In the genomic region with DNA sequence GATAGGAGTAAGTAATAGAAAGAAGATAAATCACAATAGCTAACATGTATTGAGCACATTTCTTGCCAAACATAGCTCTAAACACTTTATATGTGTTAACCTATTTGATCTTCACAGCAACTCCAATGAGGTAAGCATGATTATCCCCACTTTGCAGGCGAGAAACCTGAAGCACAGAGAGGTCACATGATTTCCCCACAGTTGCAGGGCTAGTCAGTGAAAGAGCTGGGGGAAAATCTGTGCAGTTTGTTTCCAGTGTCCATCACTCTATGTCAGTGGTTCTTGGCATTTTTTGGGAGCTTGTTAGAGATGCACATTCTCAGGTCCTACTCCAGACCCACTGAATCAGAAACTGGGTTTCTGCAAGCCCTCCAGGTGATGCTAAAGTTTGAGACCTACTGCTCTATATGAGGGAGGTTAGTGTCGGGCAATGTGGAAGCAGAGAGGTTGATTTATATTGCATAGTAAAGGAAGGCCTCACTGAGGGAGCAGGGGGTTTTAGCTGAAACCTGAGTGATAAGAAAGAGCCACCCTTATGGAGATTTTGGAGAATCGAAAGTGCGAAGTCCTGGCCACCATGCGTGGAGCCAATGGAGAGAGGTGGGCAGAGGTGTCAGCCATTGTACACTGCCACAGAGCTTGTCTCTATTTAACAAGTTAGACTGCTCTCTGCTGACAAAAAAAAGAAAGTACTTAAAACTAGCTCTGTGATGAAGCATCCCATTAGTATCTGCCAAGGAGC, we compare ENCODE assay signal across 8 cellular contexts. TPM values are rescaled to one million over a fixed set of nuclear protein-coding genes. Genes with fewer than 3 reads are reported as not detected.
DNase-seq lines count a peak whose midpoint lies in the region; ATAC-seq and FAIRE-seq lines count a peak whose summit lies in the region.

No MANE protein-coding gene starts in this region.

- in situ Hi-C loops in HAP-1 (cut with MboI; ENCODE audit: low sequenced_read_pairs), result no loop called here

- H3K36me3 ChIP-seq in HAP-1 (replicated peaks), result peaks cover 22% of the 10 kb centered on the region

- peak overlapping the region; percentile 1 for H3K27ac Mint-ChIP-seq in T-helper 2 cell treated with Interferon-gamma antibody and Interleukin-4, amounts not matched to agents 5 μg/mL and 100 μg/mL, for 36 hours
- H3K27ac Mint-ChIP-seq in immature natural killer cell, result peak overlapping the region; percentile 65 to 89 (median 78)

- H3K4me3 ChIP-seq in HAP-1, result no peak overlapping the region

- H3K36me3 Mint-ChIP-seq in T-helper 2 cell treated with Interferon-gamma antibody and Interleukin-4, amounts not matched to agents 5 μg/mL and 100 μg/mL, for 36 hours (ENCODE audit: low read depth), result no peaks in the 10 kb centered on the region
- H3K36me3 Mint-ChIP-seq in immature natural killer cell, result no peaks in the 10 kb centered on the region

- no peaks in the 10 kb centered on the region for H3K27me3 Mint-ChIP-seq in T-helper 2 cell treated with Interferon-gamma antibody and Interleukin-4, amounts not matched to agents 5 μg/mL and 100 μg/mL, for 36 hours (ENCODE audit: low read depth)
- peaks cover 1 to 6% (median 3%) of the 10 kb centered on the region in 3 donors for H3K27me3 Mint-ChIP-seq in immature natural killer cell (ENCODE audit: low read depth in 3 of 3)

- FAIRE-seq in frontal cortex (lab: Jason Lieb, UNC), result no peak

- no peaks in the 10 kb centered on the region for H3K9me3 Mint-ChIP-seq in T-helper 2 cell treated with Interferon-gamma antibody and Interleukin-4, amounts not matched to agents 5 μg/mL and 100 μg/mL, for 36 hours
- no peaks in the 10 kb centered on the region for H3K9me3 Mint-ChIP-seq in immature natural killer cell

- ATAC-seq in GM18519 (IDR thresholded peaks at IDR 0.05; ENCODE audit: low FRiP score, unreplicated experiment) (peak; percentile 57), HG02981 (IDR thresholded peaks at IDR 0.05; ENCODE audit: unreplicated experiment) (peak; percentile 72)

- peaks cover 7% of the 10 kb centered on the region for H3K4me1 Mint-ChIP-seq in T-helper 2 cell treated with Interferon-gamma antibody and Interleukin-4, amounts not matched to agents 5 μg/mL and 100 μg/mL, for 36 hours (ENCODE audit: low read depth)
- peaks cover 12 to 14% of the 10 kb centered on the region in 2 donors for H3K4me1 Mint-ChIP-seq in immature natural killer cell

- H3K4me1 ChIP-seq in HAP-1, result no peaks in the 10 kb centered on the region

- H3K27me3 ChIP-seq in HAP-1 (ENCODE audit: low read depth), result no peaks in the 10 kb centered on the region

- DNase-seq in AG08395 (ENCODE audit: low spot score) (peak; percentile 36), immature natural killer cell (peak; percentile 30 to 62 (median 48)), HAP-1 (ENCODE audit: low spot score in 2 of 2) (no peak), COLO829 (ENCODE audit: low spot score) (no peak), frontal cortex (ENCODE audit: low spot score in 2 of 2) (no peak)
- no peak for DNase-seq in T-helper 2 cell treated with Interferon-gamma antibody and Interleukin-4, amounts not matched to agents 5 μg/mL and 100 μg/mL, for 36 hours (ENCODE audit: low spot score)

- no peaks in the 10 kb centered on the region for H3K9me3 ChIP-seq in HAP-1

- no peak overlapping the region for H3K4me3 Mint-ChIP-seq in T-helper 2 cell treated with Interferon-gamma antibody and Interleukin-4, amounts not matched to agents 5 μg/mL and 100 μg/mL, for 36 hours
- peak overlapping the region; percentile 65 to 86 (median 72) for H3K4me3 Mint-ChIP-seq in immature natural killer cell

RNA-seq across cellular contexts. Expression of a gene that starts 20.9 kb away (rescaled TPM):
- not detected for polyA plus RNA-seq in immature natural killer cell
- total RNA-seq in frontal cortex, result not detected

RNA-seq across cellular contexts. Expression of a gene that starts 30.5 kb away (rescaled TPM):
- 1 to 10 TPM; 1.4 to 3.8 (median 2.1) TPM for polyA plus RNA-seq in immature natural killer cell
- not detected for total RNA-seq in frontal cortex

Comparison
In these comparisons a context has a peak if more than half of its experiments do, and no peak if none do; other contexts are left out.
1. DNase-seq: peak in AG08395 (single experiment) and immature natural killer cell (3 of 3); none in T-helper 2 cell treated with Interferon-gamma antibody and Interleukin-4, amounts not matched to agents 5 μg/mL and 100 μg/mL, for 36 hours (single experiment), HAP-1 (0 of 2), COLO829 (single experiment) and frontal cortex (0 of 2).